In the genomic region with DNA sequence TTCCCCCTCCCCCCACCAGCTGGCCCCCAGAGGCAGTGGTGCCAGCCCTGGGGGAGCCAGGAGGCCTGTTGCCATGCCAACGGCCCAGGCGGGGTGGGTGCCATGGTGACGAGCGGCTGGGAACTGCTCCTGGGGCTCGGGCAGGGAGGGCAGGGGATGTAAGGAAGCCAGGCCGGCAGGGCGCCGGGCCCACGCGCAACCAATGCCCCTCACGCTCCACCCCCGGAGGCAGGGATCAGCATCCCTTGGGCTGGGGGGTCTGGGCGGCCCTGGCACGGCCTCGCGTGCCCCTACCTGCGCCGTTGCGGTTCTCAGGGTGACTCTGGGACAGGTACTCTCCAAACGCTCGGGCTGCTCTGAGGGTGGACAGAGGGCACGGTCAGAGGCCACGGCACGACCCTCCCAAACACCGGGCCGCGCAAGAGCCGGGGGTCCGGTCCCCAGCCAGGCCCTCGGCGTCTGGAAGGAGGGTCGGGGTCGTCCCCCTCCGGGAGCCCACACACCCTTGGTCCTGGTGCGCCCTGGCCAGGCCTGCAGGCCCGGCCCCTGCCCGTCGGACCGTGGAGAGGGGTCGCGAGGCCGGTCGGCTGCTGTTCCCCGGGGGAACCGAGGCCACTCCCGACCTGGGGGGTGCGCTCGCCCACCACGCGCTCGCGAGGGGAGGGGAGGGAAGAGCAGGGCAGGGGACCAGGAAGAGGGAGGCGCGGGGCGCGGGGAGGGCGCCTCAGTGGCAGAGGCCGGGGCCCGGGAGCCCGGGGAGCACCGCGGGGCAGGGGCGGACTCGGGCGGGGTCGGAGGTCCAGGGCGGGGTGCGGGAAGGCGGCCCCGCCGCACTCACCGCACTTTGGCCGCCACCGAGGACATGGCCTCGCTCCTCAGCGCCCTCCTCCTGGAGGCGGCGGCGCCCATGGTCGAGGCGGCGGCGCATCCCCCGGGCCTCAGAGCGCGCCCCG, we compare ENCODE assay signal across 7 cellular contexts. TPM values are rescaled to one million over a fixed set of nuclear protein-coding genes. Genes with fewer than 3 reads are reported as not detected.
A peak's percentile ranks its signal among the peaks of the same experiment; 100 is the strongest.
DNase-seq lines count a peak whose midpoint lies in the region; ATAC-seq, FAIRE-seq and TF ChIP-seq lines count a peak whose summit lies in the region.

No MANE protein-coding gene starts in this region.

- DNase-seq in GM12865 (ENCODE audit: low read depth): no peak
- DNase-seq in HFF-Myc (ENCODE audit: extremely low read depth, low read depth): no peak
- peak; percentile 13 for DNase-seq in RPMI7951 (ENCODE audit: low read depth)
- DNase-seq in mucosa of descending colon: peak; percentile 42 to 75 (median 73)
- no peak for DNase-seq in GM12892 (ENCODE audit: insufficient read length)

- TF ChIP-seq CTCF in GM12865 (IDR thresholded peaks at IDR 0.05; ENCODE audit: insufficient read depth, low read depth, low read length, missing control alignments): no peak
- TF ChIP-seq CTCF in HFF-Myc (IDR thresholded peaks at IDR 0.05; ENCODE audit: low read depth, low read length, missing control alignments): no peak
- no peak for TF ChIP-seq CTCF in mucosa of descending colon (IDR thresholded peaks at IDR 0.05)

- H3K36me3 ChIP-seq in endocrine pancreas (ENCODE audit: control insufficient read depth, insufficient read depth, low read length) (no peaks in the 10 kb centered on the region), mucosa of descending colon (ENCODE audit: low read depth) (no peaks in the 10 kb centered on the region), urinary bladder (ENCODE audit: insufficient read depth) (no peaks in the 10 kb centered on the region)

- no peaks in the 10 kb centered on the region for H3K9me3 ChIP-seq in endocrine pancreas (ENCODE audit: control insufficient read depth, low read length)
- no peaks in the 10 kb centered on the region for H3K9me3 ChIP-seq in mucosa of descending colon

- H3K9ac ChIP-seq in endocrine pancreas (ENCODE audit: control insufficient read depth, insufficient read depth, low read length): peak overlapping the region; percentile 33

- H3K4me1 ChIP-seq in endocrine pancreas (ENCODE audit: control insufficient read depth, insufficient read depth, low read length) (no peaks in the 10 kb centered on the region), mucosa of descending colon (ENCODE audit: low read depth) (peaks cover 28% of the 10 kb centered on the region), urinary bladder (ENCODE audit: insufficient read depth) (no peaks in the 10 kb centered on the region)

- TF ChIP-seq POLR2A in GM12892 (IDR thresholded peaks at IDR 0.05; ENCODE audit: low read depth, low read length): no peak

- no peaks in the 10 kb centered on the region for H3K27me3 ChIP-seq in endocrine pancreas (ENCODE audit: control insufficient read depth, insufficient read depth, low read length)

- H3K27ac ChIP-seq in urinary bladder (ENCODE audit: low read depth): no peak overlapping the region

- intact Hi-C loops in mucosa of descending colon (cut with DNase I, micrococcal nuclease): no loop called here

- FAIRE-seq in GM12892 (lab: Jason Lieb, UNC): no peak

- peak; percentile 0 for ATAC-seq in mucosa of descending colon

- peak overlapping the region; percentile 70 for H3K4me3 ChIP-seq in GM12865 (ENCODE audit: low read depth, low read length)
- H3K4me3 ChIP-seq in HFF-Myc (replicated peaks; ENCODE audit: low read depth, low read length): peak overlapping the region; percentile 82
- no peak overlapping the region for H3K4me3 ChIP-seq in endocrine pancreas (ENCODE audit: control insufficient read depth, insufficient read depth, low read length)
- H3K4me3 ChIP-seq in mucosa of descending colon: peak overlapping the region; percentile 34
- H3K4me3 ChIP-seq in urinary bladder (ENCODE audit: low read depth, low read length): peak overlapping the region; percentile 57

- 15% methylated on average over 87 of the region's 87 CpGs for WGBS in urinary bladder

RNA-seq across cellular contexts. Expression of a gene that starts 0.7 kb away (rescaled TPM):
- 11.9 and 12.7 TPM in 2 replicates for total RNA-seq in RPMI7951 (2014; rRNA removed; shearing (Covaris generic))
- total RNA-seq in mucosa of descending colon: 10 to 100 TPM; 30.1 to 48.0 (median 43.4) TPM
- total RNA-seq in urinary bladder: 8.6 TPM
- polyA plus RNA-seq in urinary bladder: 36.2 TPM
- 16.7 TPM for polyA plus RNA-seq in GM12892 (2012; ENCODE audit: missing spikeins)

RNA-seq across cellular contexts. Expression of a gene that starts 17.3 kb away (rescaled TPM):
- total RNA-seq in RPMI7951 (2014; rRNA removed; shearing (Covaris generic)): not detected in 2 replicates
- total RNA-seq in mucosa of descending colon (100 to 1,000 TPM in 1 of 3 donors, 10 to 100 TPM in 2; 36.7 to 127 (median 74.8) TPM), urinary bladder (0.16 TPM)
- polyA plus RNA-seq in urinary bladder: not detected
- not detected for polyA plus RNA-seq in GM12892 (2012; ENCODE audit: missing spikeins)

RNA-seq across cellular contexts. Expression of a gene that starts 35.3 kb away (rescaled TPM):
- total RNA-seq in RPMI7951 (2014; rRNA removed; shearing (Covaris generic)): not detected in 2 replicates
- total RNA-seq in mucosa of descending colon: 10 to 100 TPM; 18.0 to 41.5 (median 27.2) TPM
- 0.90 TPM for total RNA-seq in urinary bladder
- polyA plus RNA-seq in urinary bladder: 3.0 TPM
- not detected for polyA plus RNA-seq in GM12892 (2012; ENCODE audit: missing spikeins)

RNA-seq across cellular contexts. Expression of a gene that starts 35.5 kb away (rescaled TPM):
- total RNA-seq in RPMI7951 (2014; rRNA removed; shearing (Covaris generic)): 0.24 and 1.3 TPM in 2 replicates
- total RNA-seq in mucosa of descending colon (10 to 100 TPM; 39.4 to 56.7 (median 40.1) TPM), urinary bladder (7.5 TPM)
- 12.0 TPM for polyA plus RNA-seq in urinary bladder
- polyA plus RNA-seq in GM12892 (2012; ENCODE audit: missing spikeins): 3.9 TPM

Comparison
In these comparisons a context has a peak if more than half of its experiments do, and no peak if none do; other contexts are left out.
1. DNase-seq: peak in RPMI7951 (single experiment) and mucosa of descending colon (3 of 3); none in GM12865 (single experiment), HFF-Myc (single experiment) and GM12892 (single experiment).
2. RNA of a gene that starts 17.3 kb away (total RNA-seq): 36.7 to 127 TPM in mucosa of descending colon; 0.16 TPM in urinary bladder (single experiment) and not detected in RPMI7951; every median in the first group is over 10 times any median in the second.